24 cellular contexts compared by ENCODE assay signal in the genomic region with DNA sequence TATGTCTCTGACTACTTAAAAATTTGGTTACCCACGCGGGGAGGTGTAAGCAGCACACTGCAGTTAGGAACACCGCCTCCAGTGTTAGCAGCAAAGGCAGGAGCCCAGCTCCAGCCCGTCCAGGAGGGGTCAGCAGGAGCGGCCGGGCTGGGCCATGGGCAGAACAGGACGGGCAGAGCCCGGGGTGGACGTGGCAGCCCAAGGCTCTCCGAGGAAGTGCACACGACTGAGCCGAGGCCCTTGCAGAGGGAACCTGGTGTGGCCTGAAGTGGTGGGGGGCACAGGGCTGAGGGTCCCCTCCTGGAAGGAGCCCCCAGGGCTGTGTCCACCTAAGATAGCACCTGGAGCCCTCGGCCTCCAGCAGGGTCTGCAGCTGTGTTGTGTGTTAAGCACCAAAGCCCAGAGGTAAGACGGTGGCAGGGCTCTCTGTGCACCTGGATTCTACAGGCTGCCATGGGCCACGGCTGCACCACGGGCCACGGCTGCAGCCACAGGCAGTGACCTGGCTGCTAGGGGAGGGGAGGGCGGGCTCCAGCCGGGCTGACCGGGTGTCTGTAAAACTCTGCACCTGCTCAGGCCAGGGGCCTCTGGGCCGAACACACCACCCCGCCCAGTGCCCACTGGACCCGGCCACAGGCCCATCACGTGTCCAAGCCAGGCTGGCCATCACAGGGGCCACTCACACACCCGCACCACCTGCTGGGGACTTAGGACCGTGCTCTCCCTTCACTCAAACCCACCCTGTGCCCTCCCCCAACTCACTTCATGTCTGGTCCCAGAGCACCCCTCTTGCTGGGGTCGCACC. TPM values are rescaled to one million over a fixed set of nuclear protein-coding genes. Genes with fewer than 3 reads are reported as not detected.
DNase-seq lines count a peak whose midpoint lies in the region; ATAC-seq and TF ChIP-seq lines count a peak whose summit lies in the region.
"Had no signal": no experiment of that assay in that cellular context is flagged by ENCODE, and none has a peak within 500 bp of the region (broad histone marks: within the 10 kb centered on the region; RNA-seq: fewer than 3 reads in every experiment).

No MANE protein-coding gene starts in this region.

- no peak overlapping the region for H3K4me3 Mint-ChIP-seq in activated naive CD8-positive, alpha-beta T cell treated with anti-CD3 and anti-CD28 coated beads, Interleukin-2, amount 10 ng/mL, durations not matched to agents 7 days and 5 days
- H3K4me3 Mint-ChIP-seq in activated naive CD8-positive, alpha-beta T cell treated with anti-CD3 and anti-CD28 coated beads, Interleukin-2, amount 50 U/mL, for 24 hours, result no peak overlapping the region
- no peak overlapping the region for H3K4me3 Mint-ChIP-seq in WTC11
- H3K4me3 Mint-ChIP-seq: activated CD4-positive, alpha-beta T cell treated with anti-CD3 and anti-CD28 coated beads for 36 hours; activated T-cell treated with anti-CD3 and anti-CD28 coated beads, Interleukin-2, amount 50 U/mL, for 72 hours had no signal

- no peaks in the 10 kb centered on the region for H3K27me3 Mint-ChIP-seq in activated naive CD8-positive, alpha-beta T cell treated with anti-CD3 and anti-CD28 coated beads, Interleukin-2, amount 10 ng/mL, durations not matched to agents 7 days and 5 days
- H3K27me3 Mint-ChIP-seq in activated naive CD8-positive, alpha-beta T cell treated with anti-CD3 and anti-CD28 coated beads, Interleukin-2, amount 50 U/mL, for 24 hours, result no peaks in the 10 kb centered on the region
- H3K27me3 Mint-ChIP-seq in WTC11 (ENCODE audit: low read depth), result no peaks in the 10 kb centered on the region
- H3K27me3 Mint-ChIP-seq: activated CD4-positive, alpha-beta T cell treated with anti-CD3 and anti-CD28 coated beads for 36 hours had no signal

- ATAC-seq in activated naive CD8-positive, alpha-beta T cell treated with anti-CD3 and anti-CD28 coated beads, Interleukin-2, amount 10 ng/mL, durations not matched to agents 7 days and 5 days (ENCODE audit: low read depth), result no peak
- ATAC-seq in activated naive CD8-positive, alpha-beta T cell treated with anti-CD3 and anti-CD28 coated beads, Interleukin-2, amount 50 U/mL, for 24 hours, result no peak
- no peak for ATAC-seq in WTC11
- peak; percentile 13 for ATAC-seq in left lobe of liver
- ATAC-seq in GM21390 (IDR thresholded peaks at IDR 0.05; ENCODE audit: unreplicated experiment), result no peak
- ATAC-seq: activated CD4-positive, alpha-beta T cell treated with anti-CD3 and anti-CD28 coated beads for 36 hours; activated T-cell treated with anti-CD3 and anti-CD28 coated beads, Interleukin-2, amount 50 U/mL, for 72 hours; gastroesophageal sphincter; stimulated activated naive CD8-positive, alpha-beta T cell treated with anti-CD3 and anti-CD28 coated beads, Interleukin-15, Interleukin-2, amounts not matched to agents 100 U/mL and 50 U/mL, for 24 hours had no signal

- H3K9me3 Mint-ChIP-seq in activated naive CD8-positive, alpha-beta T cell treated with anti-CD3 and anti-CD28 coated beads, Interleukin-2, amount 10 ng/mL, durations not matched to agents 7 days and 5 days, result no peaks in the 10 kb centered on the region
- H3K9me3 Mint-ChIP-seq in activated naive CD8-positive, alpha-beta T cell treated with anti-CD3 and anti-CD28 coated beads, Interleukin-2, amount 50 U/mL, for 24 hours, result no peaks in the 10 kb centered on the region
- no peaks in the 10 kb centered on the region for H3K9me3 Mint-ChIP-seq in WTC11
- H3K9me3 Mint-ChIP-seq: activated T-cell treated with anti-CD3 and anti-CD28 coated beads, Interleukin-2, amount 50 U/mL, for 72 hours had no signal

- DNase-seq in activated naive CD8-positive, alpha-beta T cell treated with anti-CD3 and anti-CD28 coated beads, Interleukin-2, amount 10 ng/mL, durations not matched to agents 7 days and 5 days, result no peak
- DNase-seq in activated naive CD8-positive, alpha-beta T cell treated with anti-CD3 and anti-CD28 coated beads, Interleukin-2, amount 50 U/mL, for 24 hours, result no peak
- DNase-seq in WTC11 (ENCODE audit: low spot score) (no peak), left lobe of liver (ENCODE audit: low spot score) (no peak), DMS79 (lab: John Stamatoyannopoulos, UW) (no peak), epidermal melanocyte (ENCODE audit: insufficient read length, low spot score) (no peak)
- DNase-seq in stimulated activated CD8-positive, alpha-beta memory T cell treated with anti-CD3 and anti-CD28 coated beads, Interleukin-4, amount 100 ng/mL, for 48 hours, result no peak
- DNase-seq: activated CD4-positive, alpha-beta T cell treated with anti-CD3 and anti-CD28 coated beads for 36 hours; activated naive CD4-positive, alpha-beta T cell treated with anti-CD3 and anti-CD28 coated beads, Interleukin-2, amount 50 U/mL, for 16 hours; activated T-cell treated with anti-CD3 and anti-CD28 coated beads, Interleukin-2, amount 50 U/mL, for 72 hours; cerebellar nuclear complex; effector memory CD4-positive, alpha-beta T cell; esophagus squamous epithelium; kidney glomerular epithelial cell; NCI-H1048; NCI-H1930; NCI-H226; NCI-H748 treated with DMSO at 0.1 percent for 48 hours; Right ventricle myocardium superior; spleen; stimulated activated CD4-positive, alpha-beta T cell treated with anti-CD3 and anti-CD28 coated beads, Interleukin-4, amount 100 ng/mL, for 1 hour; stimulated activated naive CD8-positive, alpha-beta T cell treated with anti-CD3 and anti-CD28 coated beads, Interleukin-15, Interleukin-2, amounts not matched to agents 100 U/mL and 50 U/mL, for 24 hours had no signal

- H3K4me1 Mint-ChIP-seq in activated naive CD8-positive, alpha-beta T cell treated with anti-CD3 and anti-CD28 coated beads, Interleukin-2, amount 10 ng/mL, durations not matched to agents 7 days and 5 days, result peaks cover 12% of the 10 kb centered on the region
- peaks cover 8% of the 10 kb centered on the region for H3K4me1 Mint-ChIP-seq in activated naive CD8-positive, alpha-beta T cell treated with anti-CD3 and anti-CD28 coated beads, Interleukin-2, amount 50 U/mL, for 24 hours
- H3K4me1 Mint-ChIP-seq in WTC11, result peaks cover 2% of the 10 kb centered on the region

- no peak for TF ChIP-seq CTCF in WTC11 (IDR thresholded peaks at IDR 0.05)

- H3K36me3 Mint-ChIP-seq in activated naive CD8-positive, alpha-beta T cell treated with anti-CD3 and anti-CD28 coated beads, Interleukin-2, amount 10 ng/mL, durations not matched to agents 7 days and 5 days, result peaks cover 4% of the 10 kb centered on the region
- H3K36me3 Mint-ChIP-seq in activated naive CD8-positive, alpha-beta T cell treated with anti-CD3 and anti-CD28 coated beads, Interleukin-2, amount 50 U/mL, for 24 hours (ENCODE audit: low read depth), result no peaks in the 10 kb centered on the region
- H3K36me3 Mint-ChIP-seq in WTC11, result 0 out of 2 replicates have a peak, but pooled peaks cover 3% of the 10 kb centered on the region

- POLR2A ChIA-PET in activated naive CD8-positive, alpha-beta T cell treated with anti-CD3 and anti-CD28 coated beads, Interleukin-2, amount 10 ng/mL, durations not matched to agents 7 days and 5 days (lab: Charles Lee), result interaction anchor here (1.2 to 1.4 kb wide), 2 partner anchors 10 to 38 kb away, joined by 3 to 4 read pairs; a partner anchor contains a TSS
- POLR2A ChIA-PET in WTC11 (lab: Charles Lee), result no interaction called here

- CTCF ChIA-PET in WTC11 (lab: Charles Lee), result no interaction called here

- peak overlapping the region; percentile 54 for H3K27ac Mint-ChIP-seq in activated naive CD8-positive, alpha-beta T cell treated with anti-CD3 and anti-CD28 coated beads, Interleukin-2, amount 10 ng/mL, durations not matched to agents 7 days and 5 days
- H3K27ac Mint-ChIP-seq in activated naive CD8-positive, alpha-beta T cell treated with anti-CD3 and anti-CD28 coated beads, Interleukin-2, amount 50 U/mL, for 24 hours, result no peak overlapping the region
- H3K27ac Mint-ChIP-seq in WTC11, result peak overlapping the region; percentile 89
- H3K27ac Mint-ChIP-seq: activated CD4-positive, alpha-beta T cell treated with anti-CD3 and anti-CD28 coated beads for 36 hours; activated T-cell treated with anti-CD3 and anti-CD28 coated beads, Interleukin-2, amount 50 U/mL, for 72 hours had no signal

TF ChIP-seq in WTC11, 78 proteins besides CTCF, POLR2A, EP300 and RAD21 (continues in another document):
- TF ChIP-seq HMGA2 (CRISPR knock-in tag; IDR thresholded peaks at IDR 0.05) (no peak), ZNF423 (CRISPR knock-in tag; IDR thresholded peaks at IDR 0.05) (no peak), NFYB (CRISPR knock-in tag; conservative IDR thresholded peaks at IDR 0.05; ENCODE audit: low read depth) (no peak)
- TF ChIP-seq, protein P1, sequence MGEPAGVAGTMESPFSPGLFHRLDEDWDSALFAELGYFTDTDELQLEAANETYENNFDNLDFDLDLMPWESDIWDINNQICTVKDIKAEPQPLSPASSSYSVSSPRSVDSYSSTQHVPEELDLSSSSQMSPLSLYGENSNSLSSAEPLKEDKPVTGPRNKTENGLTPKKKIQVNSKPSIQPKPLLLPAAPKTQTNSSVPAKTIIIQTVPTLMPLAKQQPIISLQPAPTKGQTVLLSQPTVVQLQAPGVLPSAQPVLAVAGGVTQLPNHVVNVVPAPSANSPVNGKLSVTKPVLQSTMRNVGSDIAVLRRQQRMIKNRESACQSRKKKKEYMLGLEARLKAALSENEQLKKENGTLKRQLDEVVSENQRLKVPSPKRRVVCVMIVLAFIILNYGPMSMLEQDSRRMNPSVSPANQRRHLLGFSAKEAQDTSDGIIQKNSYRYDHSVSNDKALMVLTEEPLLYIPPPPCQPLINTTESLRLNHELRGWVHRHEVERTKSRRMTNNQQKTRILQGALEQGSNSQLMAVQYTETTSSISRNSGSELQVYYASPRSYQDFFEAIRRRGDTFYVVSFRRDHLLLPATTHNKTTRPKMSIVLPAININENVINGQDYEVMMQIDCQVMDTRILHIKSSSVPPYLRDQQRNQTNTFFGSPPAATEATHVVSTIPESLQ (CRISPR knock-in tag; IDR thresholded peaks at IDR 0.05), result no peak

RNA-seq across cellular contexts. Expression of a gene that starts 6.6 kb away (rescaled TPM):
- total RNA-seq in activated naive CD8-positive, alpha-beta T cell treated with anti-CD3 and anti-CD28 coated beads, Interleukin-2, amount 10 ng/mL, durations not matched to agents 7 days and 5 days, result 100 to 1,000 TPM; 128 to 134 TPM
- total RNA-seq in WTC11 (2021) (41.6 to 47.2 TPM (median 43.3 TPM) in 3 replicates), left lobe of liver (195 TPM)

RNA-seq across cellular contexts. Expression of a gene that starts 9.7 kb away (rescaled TPM):
- 100 to 1,000 TPM; 144 to 159 TPM for total RNA-seq in activated naive CD8-positive, alpha-beta T cell treated with anti-CD3 and anti-CD28 coated beads, Interleukin-2, amount 10 ng/mL, durations not matched to agents 7 days and 5 days
- total RNA-seq in WTC11 (2021) (4.5 to 7.0 TPM (median 6.0 TPM) in 3 replicates), left lobe of liver (122 TPM)

RNA-seq across cellular contexts. Expression of a gene that starts 38.3 kb away (rescaled TPM):
- total RNA-seq in activated naive CD8-positive, alpha-beta T cell treated with anti-CD3 and anti-CD28 coated beads, Interleukin-2, amount 10 ng/mL, durations not matched to agents 7 days and 5 days, result 10 to 100 TPM; 43.0 to 44.5 TPM
- total RNA-seq in WTC11 (2021), result 28.3 to 31.0 TPM (median 30.4 TPM) in 3 replicates
- total RNA-seq in left lobe of liver, result 64.1 TPM

RNA-seq across cellular contexts. Expression of a gene that starts 38.4 kb away (rescaled TPM):
- 10 to 100 TPM; 68.8 to 73.1 TPM for total RNA-seq in activated naive CD8-positive, alpha-beta T cell treated with anti-CD3 and anti-CD28 coated beads, Interleukin-2, amount 10 ng/mL, durations not matched to agents 7 days and 5 days
- 24.3 to 30.2 TPM (median 27.4 TPM) in 3 replicates for total RNA-seq in WTC11 (2021)
- 23.6 TPM for total RNA-seq in left lobe of liver

RNA-seq across cellular contexts. Expression of a gene that starts 49.7 kb away (rescaled TPM):
- not detected for total RNA-seq in activated naive CD8-positive, alpha-beta T cell treated with anti-CD3 and anti-CD28 coated beads, Interleukin-2, amount 10 ng/mL, durations not matched to agents 7 days and 5 days
- total RNA-seq in WTC11 (2021), result not detected in 3 replicates
- total RNA-seq in left lobe of liver, result 0.40 TPM

Comparison
In these comparisons a context has a peak if more than half of its experiments do, and no peak if none do; other contexts are left out.
1. RNA of a gene that starts 9.7 kb away (total RNA-seq): 144 to 159 TPM in activated naive CD8-positive, alpha-beta T cell treated with anti-CD3 and anti-CD28 coated beads, Interleukin-2, amount 10 ng/mL, durations not matched to agents 7 days and 5 days and 122 TPM in left lobe of liver (single experiment); 4.5 to 7.0 TPM in WTC11; every median in the first group is over 10 times any median in the second.